ENCODE assay signal across 2 cellular contexts in genomic region chr10:102621418-102622325, GRCh38.
A peak's percentile ranks its signal among the peaks of the same experiment; 100 is the strongest.
TF ChIP-seq lines count a peak whose summit lies in the region.

No MANE protein-coding gene starts in this region.

TF ChIP-seq in HEK293, 187 proteins besides CTCF, POLR2A, EP300 and RAD21:
- TF ChIP-seq ZNF324 (tag by site-specific recombination; IDR thresholded peaks at IDR 0.05): no peak
- no peak for TF ChIP-seq ZNF24 (tag by site-specific recombination; IDR thresholded peaks at IDR 0.05)
- TF ChIP-seq ZFHX2 (tag by site-specific recombination; conservative IDR thresholded peaks at IDR 0.05): 0 out of 2 replicates have a peak, but pooled peaks have one; percentile 25
- TF ChIP-seq EGR2 (tag by site-specific recombination; IDR thresholded peaks at IDR 0.05; ENCODE audit: low read depth): peak; percentile 40; the same call in 1 of the 2 replicates

TF ChIP-seq in HepG2, 621 proteins besides CTCF, POLR2A, EP300 and RAD21:
- TF ChIP-seq SAP130 (CRISPR knock-in tag; IDR thresholded peaks at IDR 0.05; ENCODE audit: low read depth) (0 out of 2 replicates have a peak, but pooled peaks have one; percentile 23), KDM5B (CRISPR knock-in tag; IDR thresholded peaks at IDR 0.05; ENCODE audit: borderline replicate concordance) (0 out of 2 replicates have a peak, but pooled peaks have one; percentile 28), LCORL (IDR thresholded peaks at IDR 0.05) (no peak), LCORL (CRISPR knock-in tag; IDR thresholded peaks at IDR 0.05) (no peak), FOXA1 (IDR thresholded peaks at IDR 0.05) (no peak), FOXA1 (CRISPR knock-in tag; IDR thresholded peaks at IDR 0.05) (peak; percentile 69), CC2D1A (CRISPR knock-in tag; IDR thresholded peaks at IDR 0.05) (no peak), SOX6 (IDR thresholded peaks at IDR 0.05) (no peak), SOX6 (CRISPR knock-in tag; IDR thresholded peaks at IDR 0.05) (peak; percentile 64), ZNF564 (CRISPR knock-in tag; IDR thresholded peaks at IDR 0.05) (no peak), FOXA3 (CRISPR knock-in tag; IDR thresholded peaks at IDR 0.05) (peak; percentile 70), PHB2 (IDR thresholded peaks at IDR 0.05; ENCODE audit: partially characterized antibody) (no peak), ZNF484 (CRISPR knock-in tag; IDR thresholded peaks at IDR 0.05; ENCODE audit: borderline replicate concordance, low read depth) (no peak), GATAD2A (CRISPR knock-in tag; IDR thresholded peaks at IDR 0.05) (peak; percentile 55), THAP7 (CRISPR knock-in tag; IDR thresholded peaks at IDR 0.05) (no peak), HIVEP1 (CRISPR knock-in tag; IDR thresholded peaks at IDR 0.05) (no peak), ZNF775 (CRISPR knock-in tag; IDR thresholded peaks at IDR 0.05; ENCODE audit: borderline replicate concordance) (no peak), SOX5 (CRISPR knock-in tag; IDR thresholded peaks at IDR 0.05; ENCODE audit: borderline replicate concordance) (peak; percentile 77; the same call in 1 of the 2 replicates), ZNF687 (CRISPR knock-in tag; IDR thresholded peaks at IDR 0.05) (peak; percentile 59), ETS1 (CRISPR knock-in tag; IDR thresholded peaks at IDR 0.05) (no peak), ETV5 (CRISPR knock-in tag; IDR thresholded peaks at IDR 0.05; ENCODE audit: borderline replicate concordance) (peak; percentile 18; the same call in 1 of the 2 replicates), SOX13 (IDR thresholded peaks at IDR 0.05) (no peak), SOX13 (CRISPR knock-in tag; conservative IDR thresholded peaks at IDR 0.05 in 1 of 2, IDR thresholded peaks at IDR 0.05 in 1 of 2) (peak in 1 of 2 experiments; percentile 80; a peak in 2 of 4 replicates)
- TF ChIP-seq, protein P1, sequence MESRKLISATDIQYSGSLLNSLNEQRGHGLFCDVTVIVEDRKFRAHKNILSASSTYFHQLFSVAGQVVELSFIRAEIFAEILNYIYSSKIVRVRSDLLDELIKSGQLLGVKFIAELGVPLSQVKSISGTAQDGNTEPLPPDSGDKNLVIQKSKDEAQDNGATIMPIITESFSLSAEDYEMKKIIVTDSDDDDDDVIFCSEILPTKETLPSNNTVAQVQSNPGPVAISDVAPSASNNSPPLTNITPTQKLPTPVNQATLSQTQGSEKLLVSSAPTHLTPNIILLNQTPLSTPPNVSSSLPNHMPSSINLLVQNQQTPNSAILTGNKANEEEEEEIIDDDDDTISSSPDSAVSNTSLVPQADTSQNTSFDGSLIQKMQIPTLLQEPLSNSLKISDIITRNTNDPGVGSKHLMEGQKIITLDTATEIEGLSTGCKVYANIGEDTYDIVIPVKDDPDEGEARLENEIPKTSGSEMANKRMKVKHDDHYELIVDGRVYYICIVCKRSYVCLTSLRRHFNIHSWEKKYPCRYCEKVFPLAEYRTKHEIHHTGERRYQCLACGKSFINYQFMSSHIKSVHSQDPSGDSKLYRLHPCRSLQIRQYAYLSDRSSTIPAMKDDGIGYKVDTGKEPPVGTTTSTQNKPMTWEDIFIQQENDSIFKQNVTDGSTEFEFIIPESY (CRISPR knock-in tag; IDR thresholded peaks at IDR 0.05): peak; percentile 53; the same call in 1 of the 2 replicates
- TF ChIP-seq, protein P2, sequence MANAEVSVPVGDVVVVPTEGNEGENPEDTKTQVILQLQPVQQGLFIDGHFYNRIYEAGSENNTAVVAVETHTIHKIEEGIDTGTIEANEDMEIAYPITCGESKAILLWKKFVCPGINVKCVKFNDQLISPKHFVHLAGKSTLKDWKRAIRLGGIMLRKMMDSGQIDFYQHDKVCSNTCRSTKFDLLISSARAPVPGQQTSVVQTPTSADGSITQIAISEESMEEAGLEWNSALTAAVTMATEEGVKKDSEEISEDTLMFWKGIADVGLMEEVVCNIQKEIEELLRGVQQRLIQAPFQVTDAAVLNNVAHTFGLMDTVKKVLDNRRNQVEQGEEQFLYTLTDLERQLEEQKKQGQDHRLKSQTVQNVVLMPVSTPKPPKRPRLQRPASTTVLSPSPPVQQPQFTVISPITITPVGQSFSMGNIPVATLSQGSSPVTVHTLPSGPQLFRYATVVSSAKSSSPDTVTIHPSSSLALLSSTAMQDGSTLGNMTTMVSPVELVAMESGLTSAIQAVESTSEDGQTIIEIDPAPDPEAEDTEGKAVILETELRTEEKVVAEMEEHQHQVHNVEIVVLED (CRISPR knock-in tag; IDR thresholded peaks at IDR 0.05; ENCODE audit: borderline replicate concordance): no peak
- TF ChIP-seq, protein P3, sequence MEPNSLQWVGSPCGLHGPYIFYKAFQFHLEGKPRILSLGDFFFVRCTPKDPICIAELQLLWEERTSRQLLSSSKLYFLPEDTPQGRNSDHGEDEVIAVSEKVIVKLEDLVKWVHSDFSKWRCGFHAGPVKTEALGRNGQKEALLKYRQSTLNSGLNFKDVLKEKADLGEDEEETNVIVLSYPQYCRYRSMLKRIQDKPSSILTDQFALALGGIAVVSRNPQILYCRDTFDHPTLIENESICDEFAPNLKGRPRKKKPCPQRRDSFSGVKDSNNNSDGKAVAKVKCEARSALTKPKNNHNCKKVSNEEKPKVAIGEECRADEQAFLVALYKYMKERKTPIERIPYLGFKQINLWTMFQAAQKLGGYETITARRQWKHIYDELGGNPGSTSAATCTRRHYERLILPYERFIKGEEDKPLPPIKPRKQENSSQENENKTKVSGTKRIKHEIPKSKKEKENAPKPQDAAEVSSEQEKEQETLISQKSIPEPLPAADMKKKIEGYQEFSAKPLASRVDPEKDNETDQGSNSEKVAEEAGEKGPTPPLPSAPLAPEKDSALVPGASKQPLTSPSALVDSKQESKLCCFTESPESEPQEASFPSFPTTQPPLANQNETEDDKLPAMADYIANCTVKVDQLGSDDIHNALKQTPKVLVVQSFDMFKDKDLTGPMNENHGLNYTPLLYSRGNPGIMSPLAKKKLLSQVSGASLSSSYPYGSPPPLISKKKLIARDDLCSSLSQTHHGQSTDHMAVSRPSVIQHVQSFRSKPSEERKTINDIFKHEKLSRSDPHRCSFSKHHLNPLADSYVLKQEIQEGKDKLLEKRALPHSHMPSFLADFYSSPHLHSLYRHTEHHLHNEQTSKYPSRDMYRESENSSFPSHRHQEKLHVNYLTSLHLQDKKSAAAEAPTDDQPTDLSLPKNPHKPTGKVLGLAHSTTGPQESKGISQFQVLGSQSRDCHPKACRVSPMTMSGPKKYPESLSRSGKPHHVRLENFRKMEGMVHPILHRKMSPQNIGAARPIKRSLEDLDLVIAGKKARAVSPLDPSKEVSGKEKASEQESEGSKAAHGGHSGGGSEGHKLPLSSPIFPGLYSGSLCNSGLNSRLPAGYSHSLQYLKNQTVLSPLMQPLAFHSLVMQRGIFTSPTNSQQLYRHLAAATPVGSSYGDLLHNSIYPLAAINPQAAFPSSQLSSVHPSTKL (CRISPR knock-in tag; IDR thresholded peaks at IDR 0.05): peak; percentile 24; the same call in 1 of the 2 replicates
- TF ChIP-seq, protein P4, sequence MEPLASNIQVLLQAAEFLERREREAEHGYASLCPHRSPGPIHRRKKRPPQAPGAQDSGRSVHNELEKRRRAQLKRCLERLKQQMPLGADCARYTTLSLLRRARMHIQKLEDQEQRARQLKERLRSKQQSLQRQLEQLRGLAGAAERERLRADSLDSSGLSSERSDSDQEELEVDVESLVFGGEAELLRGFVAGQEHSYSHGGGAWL (CRISPR knock-in tag; IDR thresholded peaks at IDR 0.05): no peak
TF ChIP-seq in HepG2: peak in this region for 12.
